ENCODE assay signal across 18 cellular contexts in the genomic region with DNA sequence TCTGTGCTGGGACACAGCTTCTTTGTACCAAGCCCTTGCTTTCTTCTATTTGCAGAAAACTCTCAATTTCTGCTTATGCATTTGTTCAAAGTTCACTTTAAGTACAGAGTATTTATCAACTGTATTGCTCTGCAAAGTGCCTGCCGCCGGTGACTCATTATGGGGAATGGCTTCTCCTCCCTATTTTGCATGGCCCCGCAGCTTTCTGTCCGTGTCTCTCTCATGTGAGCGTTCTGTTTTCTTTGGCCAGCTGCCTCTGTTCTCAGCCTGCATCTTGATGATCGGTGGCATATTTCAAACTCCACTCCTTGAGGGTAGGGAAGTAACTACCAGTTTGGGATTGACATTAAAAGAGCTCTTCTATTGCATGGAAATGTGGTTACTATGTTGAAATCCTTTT. TPM values are rescaled to one million over a fixed set of nuclear protein-coding genes. Genes with fewer than 3 reads are reported as not detected.
A peak's percentile ranks its signal among the peaks of the same experiment; 100 is the strongest.
DNase-seq lines count a peak whose midpoint lies in the region; ATAC-seq and TF ChIP-seq lines count a peak whose summit lies in the region.
"Had no signal": no experiment of that assay in that cellular context is flagged by ENCODE, and none has a peak within 500 bp of the region (broad histone marks: within the 10 kb centered on the region; RNA-seq: fewer than 3 reads in every experiment).

No MANE protein-coding gene starts in this region.

- POLR2A ChIA-PET in MCF 10A (lab: Yijun Ruan, JAX) = interaction anchor here (0.5 to 2.6 kb wide), 7 partner anchors 10 to 1408 kb away, joined by 3 to 11 read pairs (median 4); no protein-coding TSS in a partner anchor

- dilution Hi-C loops in mammary epithelial cell (cut with HindIII; ENCODE audit: low sequenced_read_pairs) = no loop called here

- WGBS in mammary epithelial cell (ENCODE audit: low coverage, missing lambda C conversion rate) = 2% methylated on average over 6 of the region's 6 CpGs

- peaks cover 0 to 3% of the 10 kb centered on the region in 2 donors for H3K27me3 ChIP-seq in breast epithelium
- no peaks in the 10 kb centered on the region for H3K27me3 ChIP-seq in mammary epithelial cell (ENCODE audit: insufficient read depth, low read length)

- peak overlapping the region; percentile 15 for H3K4me3 Mint-ChIP-seq in MCF 10A (ENCODE audit: unreplicated experiment)
- H3K4me3 Mint-ChIP-seq: naive thymus-derived CD4-positive, alpha-beta T cell had no signal

- BruUV-seq in MCF 10A (replicated peaks; lab: Mats Ljungman, UMichigan) = no TSS peak
- no TSS peak for BruUV-seq in mammary epithelial cell (replicated peaks; lab: Mats Ljungman, UMichigan)

- no peaks in the 10 kb centered on the region for H3K9me3 Mint-ChIP-seq in MCF 10A (ENCODE audit: unreplicated experiment)
- H3K9me3 Mint-ChIP-seq: naive thymus-derived CD4-positive, alpha-beta T cell had no signal

- H4K20me1 ChIP-seq in mammary epithelial cell (ENCODE audit: insufficient read depth, low read length) = no peaks in the 10 kb centered on the region

- H3K36me3 Mint-ChIP-seq in MCF 10A (ENCODE audit: insufficient read depth, unreplicated experiment) = no peaks in the 10 kb centered on the region
- H3K36me3 Mint-ChIP-seq: naive thymus-derived CD4-positive, alpha-beta T cell had no signal

- DNase-seq in MCF 10A (ENCODE audit: unreplicated experiment) = peak; percentile 94
- no peak for DNase-seq in breast epithelium (ENCODE audit: low spot score in 2 of 2)
- peak; percentile 64 for DNase-seq in mammary epithelial cell
- DNase-seq in left colon = peak in 1 of 2 donors; percentile 26
- DNase-seq in HPDE6-E6E7 (ENCODE audit: extremely low spot score) = no peak
- DNase-seq in HuH-7.5 (ENCODE audit: low spot score) = no peak
- DNase-seq in NCI-H1105 (lab: John Stamatoyannopoulos, UW) = no peak
- DNase-seq: 8988T; activated naive CD4-positive, alpha-beta T cell treated with anti-CD3 and anti-CD28 coated beads, Interleukin-2, amount 50 U/mL, for 16 hours; caudate nucleus; head of caudate nucleus; left cardiac atrium; naive thymus-derived CD4-positive, alpha-beta T cell; NCI-H1436 treated with DMSO at 0.1 percent for 48 hours; NCI-H510A; psoas muscle; T-helper 1 cell had no signal

- intact Hi-C loops in MCF 10A (cut with micrococcal nuclease) (no loop called here), breast epithelium (cut with DNase I; ENCODE audit: low total_unique reads) (loop anchor here (5.0 kb wide), 1 partner anchor 898 kb away; no protein-coding TSS in a partner anchor), mammary epithelial cell (cut with micrococcal nuclease) (no loop called here), left colon (cut with DNase I, micrococcal nuclease) (no loop called here)

- H3K9ac ChIP-seq in mammary epithelial cell (ENCODE audit: insufficient read depth, low read length) = no peak overlapping the region

- no peaks in the 10 kb centered on the region for H3K27me3 Mint-ChIP-seq in MCF 10A (ENCODE audit: insufficient read depth, unreplicated experiment)

- H3K4me3 ChIP-seq in breast epithelium = no peak overlapping the region
- no peak overlapping the region for H3K4me3 ChIP-seq in mammary epithelial cell (replicated peaks in 1 of 3; ENCODE audit: insufficient read depth in 1 of 3, low read depth in 2 of 3, low read length in 3 of 3)
- H3K4me3 ChIP-seq: psoas muscle had no signal

- H3K27ac Mint-ChIP-seq in MCF 10A (ENCODE audit: low read depth, unreplicated experiment) = no peak overlapping the region

- no peak overlapping the region for H3K27ac ChIP-seq in breast epithelium
- H3K27ac ChIP-seq in mammary epithelial cell (ENCODE audit: insufficient read depth, low read depth, low read length) = no peak overlapping the region
- H3K27ac ChIP-seq: psoas muscle had no signal

- no peaks in the 10 kb centered on the region for H3K9me3 ChIP-seq in breast epithelium
- peaks cover 3% of the 10 kb centered on the region for H3K9me3 ChIP-seq in mammary epithelial cell (replicated peaks; ENCODE audit: insufficient read depth, low read length)
- H3K9me3 ChIP-seq: psoas muscle had no signal

- peak overlapping the region; percentile 31 for H3K4me2 ChIP-seq in mammary epithelial cell (ENCODE audit: insufficient read depth, low read depth, low read length)

- H3K4me1 ChIP-seq in breast epithelium (no peaks in the 10 kb centered on the region), mammary epithelial cell (ENCODE audit: insufficient read depth, low read length) (peaks cover 18% of the 10 kb centered on the region)
- H3K4me1 ChIP-seq: psoas muscle had no signal

- H2AFZ ChIP-seq in mammary epithelial cell (ENCODE audit: low read depth, low read length) = peak overlapping the region; percentile 31

- CTCF ChIA-PET in MCF 10A (lab: Yijun Ruan, JAX) = interaction anchor here (0.6 to 0.8 kb wide), 3 partner anchors 42 to 397 kb away, joined by 3 read pairs; no protein-coding TSS in a partner anchor
- CTCF ChIA-PET in mammary epithelial cell (lab: Charles Lee; ENCODE audit: low non-redundant PET) = no interaction called here

- in situ Hi-C loops in mammary epithelial cell (cut with MboI; ENCODE audit: low sequenced_read_pairs in 2 of 2) = no loop called here

- no peak for TF ChIP-seq POLR2A in breast epithelium (IDR thresholded peaks at IDR 0.05)

- peak; percentile 85 for ATAC-seq in left colon
- no peak for ATAC-seq in HG03139 (IDR thresholded peaks at IDR 0.05; ENCODE audit: unreplicated experiment)
- ATAC-seq: naive thymus-derived CD4-positive, alpha-beta T cell; psoas muscle had no signal

- TF ChIP-seq CTCF in MCF 10A (IDR thresholded peaks at IDR 0.05; ENCODE audit: unreplicated experiment) (no peak), breast epithelium (IDR thresholded peaks at IDR 0.05) (no peak), mammary epithelial cell (conservative IDR thresholded peaks at IDR 0.05 in 1 of 2, IDR thresholded peaks at IDR 0.05 in 1 of 2; ENCODE audit: extremely low read depth in 1 of 2, insufficient read depth in 1 of 2, low read depth in 1 of 2, low read length in 2 of 2) (no peak)

- H3K79me2 ChIP-seq in mammary epithelial cell (ENCODE audit: insufficient read depth, low read length) = no peaks in the 10 kb centered on the region

- H3K36me3 ChIP-seq in breast epithelium = no peaks in the 10 kb centered on the region
- H3K36me3 ChIP-seq in mammary epithelial cell (ENCODE audit: insufficient read depth, low read length) = no peaks in the 10 kb centered on the region

- peaks cover 29% of the 10 kb centered on the region for H3K4me1 Mint-ChIP-seq in MCF 10A (ENCODE audit: insufficient read depth, unreplicated experiment)
- H3K4me1 Mint-ChIP-seq: naive thymus-derived CD4-positive, alpha-beta T cell had no signal

RNA-seq across cellular contexts. Expression of gene ST8SIA2, which starts 28.6 kb away (rescaled TPM):
- total RNA-seq in MCF 10A (2022) (not detected in 2 replicates), breast epithelium (under 1 TPM in 2 of 3 donors, not detected in 1; 0.59 to 0.66 TPM), mammary epithelial cell (1 to 10 TPM; 2.4 to 4.8 TPM), left colon (under 1 TPM; 0.73 to 0.81 TPM)
- polyA plus RNA-seq in mammary epithelial cell = 0.42 TPM
- polyA minus RNA-seq in mammary epithelial cell = not detected
- total RNA-seq: naive thymus-derived CD4-positive, alpha-beta T cell had no signal
- polyA plus RNA-seq: naive thymus-derived CD4-positive, alpha-beta T cell had no signal

Comparison
In these comparisons a context has a peak if more than half of its experiments do, and no peak if none do; other contexts are left out.
1. DNase-seq: peak in MCF 10A (single experiment) and mammary epithelial cell (single experiment); none in breast epithelium (0 of 2), HPDE6-E6E7 (single experiment), HuH-7.5 (single experiment) and NCI-H1105 (single experiment).